ENCODE assay signal across 11 cellular contexts in the genomic region with DNA sequence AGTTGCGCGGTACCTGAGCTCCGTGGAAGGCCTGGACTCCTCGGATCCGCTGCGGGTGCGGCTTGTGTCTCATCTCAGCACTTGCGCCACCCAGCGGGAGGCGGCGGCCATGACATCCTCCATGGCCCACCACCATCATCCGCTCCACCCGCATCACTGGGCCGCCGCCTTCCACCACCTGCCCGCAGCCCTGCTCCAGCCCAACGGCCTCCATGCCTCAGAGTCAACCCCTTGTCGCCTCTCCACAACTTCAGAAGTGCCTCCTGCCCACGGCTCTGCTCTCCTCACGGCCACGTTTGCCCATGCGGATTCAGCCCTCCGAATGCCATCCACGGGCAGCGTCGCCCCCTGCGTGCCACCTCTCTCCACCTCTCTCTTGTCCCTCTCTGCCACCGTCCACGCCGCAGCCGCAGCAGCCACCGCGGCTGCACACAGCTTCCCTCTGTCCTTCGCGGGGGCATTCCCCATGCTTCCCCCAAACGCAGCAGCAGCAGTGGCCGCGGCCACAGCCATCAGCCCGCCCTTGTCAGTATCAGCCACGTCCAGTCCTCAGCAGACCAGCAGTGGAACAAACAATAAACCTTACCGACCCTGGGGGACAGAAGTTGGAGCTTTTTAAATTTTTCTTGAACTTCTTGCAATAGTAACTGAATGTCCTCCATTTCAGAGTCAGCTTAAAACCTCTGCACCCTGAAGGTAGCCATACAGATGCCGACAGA. TPM values are rescaled to one million over a fixed set of nuclear protein-coding genes. Genes with fewer than 3 reads are reported as not detected.
A peak's percentile ranks its signal among the peaks of the same experiment; 100 is the strongest.
DNase-seq lines count a peak whose midpoint lies in the region; ATAC-seq, FAIRE-seq and TF ChIP-seq lines count a peak whose summit lies in the region.
"Had no signal": no experiment of that assay in that cellular context is flagged by ENCODE, and none has a peak within 500 bp of the region (broad histone marks: within the 10 kb centered on the region; RNA-seq: fewer than 3 reads in every experiment).

No MANE protein-coding gene starts in this region.

- H3K4me1 ChIP-seq in A549 (no peaks in the 10 kb centered on the region), ascending aorta (peaks cover 13 to 68% of the 10 kb centered on the region in 2 donors), kidney (ENCODE audit: control insufficient read depth in 1 of 2, insufficient read depth in 1 of 2, low read depth in 1 of 2, low read length in 2 of 2) (no peaks in the 10 kb centered on the region)

- TF ChIP-seq EP300 in A549 (IDR thresholded peaks at IDR 0.05), result no peak

- no peak overlapping the region for H3K9ac ChIP-seq in kidney (ENCODE audit: low read length in 2 of 2)

- POLR2A ChIA-PET in A549 (lab: Yijun Ruan, JAX) (no interaction called here), HEK293T (lab: Yijun Ruan, JAX) (interaction anchor here (1.6 kb wide), 1 partner anchor 11 kb away, joined by 3 read pairs; no protein-coding TSS in a partner anchor)

- H3K4me3 ChIP-seq in A549 (no peak overlapping the region), ascending aorta (peak overlapping the region; percentile 4 to 50), kidney (ENCODE audit: low read length in 2 of 2) (no peak overlapping the region)

- 70% methylated on average over 41 of the region's 42 CpGs for WGBS in A549 (ENCODE audit: missing lambda C conversion rate)

- intact Hi-C loops in ascending aorta (cut with DNase I) (loop anchor here (5.0 kb wide), 2 partner anchors 337 to 562 kb away; no protein-coding TSS in a partner anchor), kidney (cut with DNase I) (no loop called here)

- H3K36me3 ChIP-seq in ascending aorta (peaks cover 7 to 11% of the 10 kb centered on the region in 2 donors), kidney (ENCODE audit: control insufficient read depth in 1 of 2, insufficient read depth in 2 of 2, low read length in 2 of 2) (peaks cover 0 to 5% of the 10 kb centered on the region in 2 donors)

- no peaks in the 10 kb centered on the region for H3K27me3 ChIP-seq in ascending aorta

- TF ChIP-seq CTCF in A549 (IDR thresholded peaks at IDR 0.05), result 0 out of 3 replicates have a peak, but pooled peaks have one; percentile 8
- TF ChIP-seq CTCF in ascending aorta (IDR thresholded peaks at IDR 0.05), result peak; percentile 10 to 40 (median 32)
- no peak for TF ChIP-seq CTCF in kidney (IDR thresholded peaks at IDR 0.05; ENCODE audit: borderline replicate concordance, extremely low read depth, insufficient read depth)

- CTCF ChIA-PET in A549 (lab: Yijun Ruan, JAX), result interaction anchor here (0.8 to 20.8 kb wide), 3 partner anchors 9 to 448 kb away, joined by 3 to 288 read pairs (median 4); no protein-coding TSS in a partner anchor
- CTCF ChIA-PET in HEK293T (lab: Yijun Ruan, JAX), result no interaction called here

- peak; percentile 27 for DNase-seq in A549 (ENCODE audit: low read depth in 1 of 2, low spot score in 1 of 2)
- DNase-seq in ascending aorta (ENCODE audit: low spot score in 2 of 2), result peak in 1 of 2 donors; percentile 75
- peak; percentile 71 for DNase-seq in kidney
- no peak for DNase-seq in AML-193 (lab: John Stamatoyannopoulos, UW)
- DNase-seq in DMS114 treated with DMSO at 0.1 percent for 48 hours (lab: John Stamatoyannopoulos, UW; ENCODE audit: unreplicated experiment), result no peak
- no peak for DNase-seq in HEK293T (ENCODE audit: extremely low spot score)
- DNase-seq: Calu3, NCI-H1436 had no signal

- no peak for FAIRE-seq in A549 (lab: Jason Lieb, UNC)
- FAIRE-seq in kidney (lab: Jason Lieb, UNC), result no peak
- FAIRE-seq: GM18507 had no signal

- H3K27ac ChIP-seq in A549 (no peak overlapping the region), ascending aorta (peak overlapping the region; percentile 95 to 96), kidney (ENCODE audit: low read depth in 2 of 2, low read length in 2 of 2) (no peak overlapping the region)

- 0 out of 5 replicates have a peak, but pooled peaks of 1 of the 2 experiments have one; percentile 22 for TF ChIP-seq RAD21 in A549 (conservative IDR thresholded peaks at IDR 0.05 in 1 of 2, IDR thresholded peaks at IDR 0.05 in 1 of 2)

- peak; percentile 50 to 94; a peak in 4 of 6 replicates for ATAC-seq in A549
- ATAC-seq in GM18867 (IDR thresholded peaks at IDR 0.05; ENCODE audit: unreplicated experiment), result peak; percentile 72
- no peak for ATAC-seq in HG03571 (IDR thresholded peaks at IDR 0.05; ENCODE audit: unreplicated experiment)

- H3K4me2 ChIP-seq in A549, result no peak overlapping the region

- no peak for TF ChIP-seq POLR2A in A549 (IDR thresholded peaks at IDR 0.05; ENCODE audit: low read length)

- H3K9me3 ChIP-seq in A549 (no peaks in the 10 kb centered on the region), ascending aorta (no peaks in the 10 kb centered on the region), kidney (ENCODE audit: control insufficient read depth in 1 of 2, low read length in 2 of 2) (no peaks in the 10 kb centered on the region)

TF ChIP-seq in A549, 52 proteins besides CTCF, POLR2A, EP300 and RAD21:
- TF ChIP-seq HOXA7 (CRISPR knock-in tag; IDR thresholded peaks at IDR 0.05) (no peak), ZSCAN20 (CRISPR knock-in tag; IDR thresholded peaks at IDR 0.05) (no peak), HEYL (CRISPR knock-in tag; IDR thresholded peaks at IDR 0.05) (no peak), POLR2AphosphoS2 (conservative IDR thresholded peaks at IDR 0.05; ENCODE audit: low read length) (no peak), NR3C1 (IDR thresholded peaks at IDR 0.05) (no peak), RFX5 (IDR thresholded peaks at IDR 0.05) (no peak), EHF (CRISPR knock-in tag; IDR thresholded peaks at IDR 0.05) (no peak), TP53 (CRISPR knock-in tag; IDR thresholded peaks at IDR 0.05) (no peak), KDM5A (IDR thresholded peaks at IDR 0.05) (no peak), ESRRA (IDR thresholded peaks at IDR 0.05; ENCODE audit: borderline replicate concordance, low read length) (no peak), KDM1A (IDR thresholded peaks at IDR 0.05; ENCODE audit: low read depth) (no peak), EHMT2 (IDR thresholded peaks at IDR 0.05; ENCODE audit: low read depth) (no peak), ATOH8 (CRISPR knock-in tag; IDR thresholded peaks at IDR 0.05; ENCODE audit: low read depth) (no peak)

TF ChIP-seq in HEK293T, 16 proteins besides CTCF, POLR2A, EP300 and RAD21:
- TF ChIP-seq CTBP1 (IDR thresholded peaks at IDR 0.05; ENCODE audit: borderline replicate concordance), result no peak
- no peak for TF ChIP-seq SP1 (IDR thresholded peaks at IDR 0.05)
- TF ChIP-seq, protein P1, sequence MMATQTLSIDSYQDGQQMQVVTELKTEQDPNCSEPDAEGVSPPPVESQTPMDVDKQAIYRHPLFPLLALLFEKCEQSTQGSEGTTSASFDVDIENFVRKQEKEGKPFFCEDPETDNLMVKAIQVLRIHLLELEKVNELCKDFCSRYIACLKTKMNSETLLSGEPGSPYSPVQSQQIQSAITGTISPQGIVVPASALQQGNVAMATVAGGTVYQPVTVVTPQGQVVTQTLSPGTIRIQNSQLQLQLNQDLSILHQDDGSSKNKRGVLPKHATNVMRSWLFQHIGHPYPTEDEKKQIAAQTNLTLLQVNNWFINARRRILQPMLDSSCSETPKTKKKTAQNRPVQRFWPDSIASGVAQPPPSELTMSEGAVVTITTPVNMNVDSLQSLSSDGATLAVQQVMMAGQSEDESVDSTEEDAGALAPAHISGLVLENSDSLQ (IDR thresholded peaks at IDR 0.05), result no peak
- no peak for TF ChIP-seq LEF1 (IDR thresholded peaks at IDR 0.05; ENCODE audit: borderline replicate concordance)

RNA-seq across cellular contexts. Expression of gene HEY2, which starts 9.9 kb away (rescaled TPM):
- polyA plus RNA-seq in A549 (2011; rRNA removed) (0.09 TPM in 1 of 2 replicates, not detected in the other), A549 (2017; fragmentation: RNase III; extraction: RNeasy Plus Mini Kit Qiagen cat#74134 plus additional on column Dnase treatment) (0.04 TPM in 1 of 3 replicates, not detected in the others), kidney (ENCODE audit: insufficient read depth, low read depth, low replicate concordance) (4.2 TPM)
- 0.13 and 0.15 TPM in 2 replicates for polyA plus RNA-seq in A549 (2012; cell fraction: cytosol; rRNA removed)
- polyA plus RNA-seq in A549 (2012; cell fraction: nucleus; rRNA removed), result 0.16 and 0.17 TPM in 2 replicates
- polyA minus RNA-seq in A549 (2011; rRNA and poly(A)+ RNA removed), result not detected in 2 replicates
- total RNA-seq in ascending aorta (0.32 TPM), kidney (10.7 TPM)

RNA-seq across cellular contexts. Expression of gene NCOA7, which starts 31.4 kb away (rescaled TPM):
- 154 and 195 TPM in 2 replicates for polyA plus RNA-seq in A549 (2011; rRNA removed)
- polyA plus RNA-seq in A549 (2012; cell fraction: cytosol; rRNA removed), result 70.9 and 72.3 TPM in 2 replicates
- polyA plus RNA-seq in A549 (2012; cell fraction: nucleus; rRNA removed), result 50.6 and 56.7 TPM in 2 replicates
- 60.3 to 74.1 TPM (median 66.4 TPM) in 3 replicates for polyA plus RNA-seq in A549 (2017; fragmentation: RNase III; extraction: RNeasy Plus Mini Kit Qiagen cat#74134 plus additional on column Dnase treatment)
- polyA minus RNA-seq in A549 (2011; rRNA and poly(A)+ RNA removed), result 278 and 281 TPM in 2 replicates
- 37.4 TPM for total RNA-seq in ascending aorta
- total RNA-seq in kidney, result 135 TPM
- polyA plus RNA-seq in kidney (ENCODE audit: insufficient read depth, low read depth, low replicate concordance), result 21.0 TPM

Comparison
In these comparisons a context has a peak if more than half of its experiments do, and no peak if none do; other contexts are left out.
1. DNase-seq: peak in A549 (2 of 2) and kidney (single experiment); none in AML-193 (0 of 2), DMS114 treated with DMSO at 0.1 percent for 48 hours (single experiment) and HEK293T (single experiment).
2. H3K27ac ChIP-seq: peak in ascending aorta (2 of 2); none in A549 (0 of 2) and kidney (0 of 2).
3. H3K4me3 ChIP-seq: peak in ascending aorta (2 of 2); none in A549 (single experiment) and kidney (0 of 2).